27 cellular contexts compared by ENCODE assay signal in genomic region chr20:32599783-32600340, GRCh38.
"Had no signal": no experiment of that assay in that cellular context is flagged by ENCODE, and none has a peak within 500 bp of the region (broad histone marks: within the 10 kb centered on the region; RNA-seq: fewer than 3 reads in every experiment).

No MANE protein-coding gene starts in this region.

- H3K4me3 ChIP-seq: heart right ventricle, left lung, lower lobe of right lung, mucosa of descending colon, skin epidermis, upper lobe of left lung had no signal

- ATAC-seq: activated CD8-positive, alpha-beta T cell treated with anti-CD3 and anti-CD28 coated beads for 36 hours; activated naive CD4-positive, alpha-beta T cell treated with anti-CD3 and anti-CD28 coated beads, Interleukin-2, amount 50 U/mL, for 72 hours; effector memory CD8-positive, alpha-beta T cell; heart right ventricle; left lung; lower lobe of right lung; mucosa of descending colon; sciatic nerve; stimulated activated effector memory CD8-positive, alpha-beta T cell treated with anti-CD3 and anti-CD28 coated beads, Interleukin-12 subunit alpha, Interleukin-12 subunit beta, amount 100 ng/mL, for 72 hours; T-helper 17 cell; WTC11 had no signal

- H3K27me3 ChIP-seq: left lung, upper lobe of left lung had no signal

- H3K4me1 ChIP-seq: lower lobe of right lung had no signal

- H3K27me3 Mint-ChIP-seq: activated CD4-positive, alpha-beta T cell treated with anti-CD3 and anti-CD28 coated beads, Interleukin-2, amount 10 ng/mL, durations not matched to agents 7 days and 5 days; activated CD8-positive, alpha-beta T cell treated with anti-CD3 and anti-CD28 coated beads for 36 hours; effector memory CD8-positive, alpha-beta T cell; natural killer cell treated with Interleukin-12 subunit alpha and Interleukin-12 subunit beta and Interleukin-15 and Interleukin-18, amount 100 ng/mL, for 72 hours; stimulated activated naive CD8-positive, alpha-beta T cell treated with anti-CD3 and anti-CD28 coated beads, Interleukin-15, Interleukin-2, amounts not matched to agents 100 ng/mL and 50 ng/mL, for 24 hours had no signal

- H3K36me3 ChIP-seq: heart right ventricle, left lung, lower lobe of right lung, upper lobe of left lung had no signal

- H3K27ac Mint-ChIP-seq: activated CD4-positive, alpha-beta T cell treated with anti-CD3 and anti-CD28 coated beads, Interleukin-2, amount 10 ng/mL, durations not matched to agents 7 days and 5 days; activated CD8-positive, alpha-beta T cell treated with anti-CD3 and anti-CD28 coated beads for 36 hours; activated naive CD4-positive, alpha-beta T cell treated with anti-CD3 and anti-CD28 coated beads, Interleukin-2, amount 50 U/mL, for 72 hours; activated T-helper 2 cell treated with anti-CD3 and anti-CD28 coated beads, Interferon-gamma antibody, Interleukin-2, Interleukin-4, amounts not matched to agents 10 μg/mL and 5 μg/mL and 100 μg/mL, durations not matched to agents 14 hours and 24 hours and 36 hours; brain; effector memory CD8-positive, alpha-beta T cell; natural killer cell treated with Interleukin-12 subunit alpha and Interleukin-12 subunit beta and Interleukin-15 and Interleukin-18, amount 100 ng/mL, for 72 hours; stimulated activated naive CD8-positive, alpha-beta T cell treated with anti-CD3 and anti-CD28 coated beads, Interleukin-15, Interleukin-2, amounts not matched to agents 100 ng/mL and 50 ng/mL, for 24 hours; T-helper 17 cell; WTC11 had no signal

- H3K9me3 Mint-ChIP-seq: activated CD4-positive, alpha-beta T cell treated with anti-CD3 and anti-CD28 coated beads, Interleukin-2, amount 10 ng/mL, durations not matched to agents 7 days and 5 days; activated CD8-positive, alpha-beta T cell treated with anti-CD3 and anti-CD28 coated beads for 36 hours; activated naive CD4-positive, alpha-beta T cell treated with anti-CD3 and anti-CD28 coated beads, Interleukin-2, amount 50 U/mL, for 72 hours; activated T-helper 2 cell treated with anti-CD3 and anti-CD28 coated beads, Interferon-gamma antibody, Interleukin-2, Interleukin-4, amounts not matched to agents 10 μg/mL and 5 μg/mL and 100 μg/mL, durations not matched to agents 14 hours and 24 hours and 36 hours; effector memory CD8-positive, alpha-beta T cell; natural killer cell treated with Interleukin-12 subunit alpha and Interleukin-12 subunit beta and Interleukin-15 and Interleukin-18, amount 100 ng/mL, for 72 hours; stimulated activated effector memory CD8-positive, alpha-beta T cell treated with anti-CD3 and anti-CD28 coated beads, Interleukin-12 subunit alpha, Interleukin-12 subunit beta, amount 100 ng/mL, for 72 hours; stimulated activated naive CD8-positive, alpha-beta T cell treated with anti-CD3 and anti-CD28 coated beads, Interleukin-15, Interleukin-2, amounts not matched to agents 100 ng/mL and 50 ng/mL, for 24 hours; WTC11 had no signal

- DNase-seq: activated CD4-positive, alpha-beta T cell treated with anti-CD3 and anti-CD28 coated beads for 1 hour; activated CD4-positive, alpha-beta T cell treated with anti-CD3 and anti-CD28 coated beads, Interleukin-2, amount 10 ng/mL, durations not matched to agents 7 days and 5 days; activated CD8-positive, alpha-beta T cell treated with anti-CD3 and anti-CD28 coated beads for 36 hours; activated T-cell treated with anti-CD3 and anti-CD28 coated beads, Interleukin-2, amount 50 U/mL, for 48 hours; aorta; caudate nucleus; cortex of kidney; effector memory CD8-positive, alpha-beta T cell; heart right ventricle; kidney glomerular epithelial cell; left lung; lower lobe of right lung; mucosa of descending colon; stimulated activated CD4-positive, alpha-beta T cell treated with anti-CD3 and anti-CD28 coated beads, Interleukin-12 subunit alpha, Interleukin-12 subunit beta, amount 100 ng/mL, for 4 hours; stimulated activated CD4-positive, alpha-beta T cell treated with anti-CD3 and anti-CD28 coated beads, Interleukin-4, amount 100 ng/mL, for 24 hours; substantia nigra; T-helper 17 cell; upper lobe of left lung had no signal

- H3K36me3 Mint-ChIP-seq: activated naive CD4-positive, alpha-beta T cell treated with anti-CD3 and anti-CD28 coated beads, Interleukin-2, amount 50 U/mL, for 72 hours; brain; natural killer cell treated with Interleukin-12 subunit alpha and Interleukin-12 subunit beta and Interleukin-15 and Interleukin-18, amount 100 ng/mL, for 72 hours; stimulated activated effector memory CD8-positive, alpha-beta T cell treated with anti-CD3 and anti-CD28 coated beads, Interleukin-12 subunit alpha, Interleukin-12 subunit beta, amount 100 ng/mL, for 72 hours; WTC11 had no signal

- H3K4me3 Mint-ChIP-seq: activated CD4-positive, alpha-beta T cell treated with anti-CD3 and anti-CD28 coated beads, Interleukin-2, amount 10 ng/mL, durations not matched to agents 7 days and 5 days; activated CD8-positive, alpha-beta T cell treated with anti-CD3 and anti-CD28 coated beads for 36 hours; brain; effector memory CD8-positive, alpha-beta T cell; natural killer cell treated with Interleukin-12 subunit alpha and Interleukin-12 subunit beta and Interleukin-15 and Interleukin-18, amount 100 ng/mL, for 72 hours; stimulated activated effector memory CD8-positive, alpha-beta T cell treated with anti-CD3 and anti-CD28 coated beads, Interleukin-12 subunit alpha, Interleukin-12 subunit beta, amount 100 ng/mL, for 72 hours; stimulated activated naive CD8-positive, alpha-beta T cell treated with anti-CD3 and anti-CD28 coated beads, Interleukin-15, Interleukin-2, amounts not matched to agents 100 ng/mL and 50 ng/mL, for 24 hours; T-helper 17 cell; WTC11 had no signal

- H3K27ac ChIP-seq: heart right ventricle, left lung, lower lobe of right lung, skin epidermis, upper lobe of left lung had no signal

- H3K4me1 Mint-ChIP-seq: activated CD4-positive, alpha-beta T cell treated with anti-CD3 and anti-CD28 coated beads, Interleukin-2, amount 10 ng/mL, durations not matched to agents 7 days and 5 days; brain had no signal

- H3K9me3 ChIP-seq: heart right ventricle, left lung, lower lobe of right lung, mucosa of descending colon, upper lobe of left lung had no signal
